ENCODE assay signal across 8 cellular contexts in genomic region chr2:70994055-70994444, GRCh38. TPM values are rescaled to one million over a fixed set of nuclear protein-coding genes. Genes with fewer than 3 reads are reported as not detected.
DNase-seq lines count a peak whose midpoint lies in the region; ATAC-seq and TF ChIP-seq lines count a peak whose summit lies in the region.

No MANE protein-coding gene starts in this region.

- peak overlapping the region; percentile 90 to 94 for H3K27ac Mint-ChIP-seq in natural killer cell treated with Interleukin-12 subunit alpha and Interleukin-12 subunit beta and Interleukin-15 and Interleukin-18, amount 100 ng/mL, for 72 hours

- TF ChIP-seq CTCF in choroid plexus epithelial cell (conservative IDR thresholded peaks at IDR 0.05; ENCODE audit: low read depth, low read length), result no peak

- H3K4me3 ChIP-seq in choroid plexus epithelial cell (ENCODE audit: low read depth, low read length), result peak overlapping the region; percentile 94

- no peaks in the 10 kb centered on the region for H3K9me3 Mint-ChIP-seq in natural killer cell treated with Interleukin-12 subunit alpha and Interleukin-12 subunit beta and Interleukin-15 and Interleukin-18, amount 100 ng/mL, for 72 hours

- no peaks in the 10 kb centered on the region for H3K27me3 Mint-ChIP-seq in natural killer cell treated with Interleukin-12 subunit alpha and Interleukin-12 subunit beta and Interleukin-15 and Interleukin-18, amount 100 ng/mL, for 72 hours

- DNase-seq in ELR (ENCODE audit: low read depth) (peak; percentile 50), NAMALWA (ENCODE audit: low spot score) (peak; percentile 31), choroid plexus epithelial cell (ENCODE audit: low read depth) (no peak), DMS153 (lab: John Stamatoyannopoulos, UW) (no peak), NCI-H1694 (lab: John Stamatoyannopoulos, UW) (no peak)
- DNase-seq in natural killer cell treated with Interleukin-12 subunit alpha and Interleukin-12 subunit beta and Interleukin-15 and Interleukin-18, amount 100 ng/mL, for 72 hours (ENCODE audit: low spot score), result peak; percentile 73

- no peak for ATAC-seq in natural killer cell treated with Interleukin-12 subunit alpha and Interleukin-12 subunit beta and Interleukin-15 and Interleukin-18, amount 100 ng/mL, for 72 hours
- no peak for ATAC-seq in GM21381 (IDR thresholded peaks at IDR 0.05; ENCODE audit: unreplicated experiment)
- no peak for ATAC-seq in GM18907 (IDR thresholded peaks at IDR 0.05; ENCODE audit: unreplicated experiment)

- H3K4me1 Mint-ChIP-seq in natural killer cell treated with Interleukin-12 subunit alpha and Interleukin-12 subunit beta and Interleukin-15 and Interleukin-18, amount 100 ng/mL, for 72 hours (ENCODE audit: low read depth in 2 of 2), result peaks cover 29 to 31% of the 10 kb centered on the region in 2 donors

- peak overlapping the region; percentile 100 for H3K4me3 Mint-ChIP-seq in natural killer cell treated with Interleukin-12 subunit alpha and Interleukin-12 subunit beta and Interleukin-15 and Interleukin-18, amount 100 ng/mL, for 72 hours

- peaks cover 5% of the 10 kb centered on the region for H3K36me3 Mint-ChIP-seq in natural killer cell treated with Interleukin-12 subunit alpha and Interleukin-12 subunit beta and Interleukin-15 and Interleukin-18, amount 100 ng/mL, for 72 hours

RNA-seq across cellular contexts. Expression of gene TEX261, which starts 0.6 kb away (rescaled TPM):
- 10 to 100 TPM; 76.0 to 83.5 TPM for total RNA-seq in natural killer cell treated with Interleukin-12 subunit alpha and Interleukin-12 subunit beta and Interleukin-15 and Interleukin-18, amount 100 ng/mL, for 72 hours

RNA-seq across cellular contexts. Expression of gene ANKRD53, which starts 15.6 kb away (rescaled TPM):
- under 1 TPM in 1 of 2 donors, not detected in 1; 0.88 TPM for total RNA-seq in natural killer cell treated with Interleukin-12 subunit alpha and Interleukin-12 subunit beta and Interleukin-15 and Interleukin-18, amount 100 ng/mL, for 72 hours

RNA-seq across cellular contexts. Expression of gene ATP6V1B1, which starts 58.4 kb away (rescaled TPM):
- 1 to 10 TPM; 6.5 to 7.2 TPM for total RNA-seq in natural killer cell treated with Interleukin-12 subunit alpha and Interleukin-12 subunit beta and Interleukin-15 and Interleukin-18, amount 100 ng/mL, for 72 hours

Comparison
In these comparisons a context has a peak if more than half of its experiments do, and no peak if none do; other contexts are left out.
1. DNase-seq: peak in ELR (single experiment), NAMALWA (single experiment) and natural killer cell treated with Interleukin-12 subunit alpha and Interleukin-12 subunit beta and Interleukin-15 and Interleukin-18, amount 100 ng/mL, for 72 hours (single experiment); none in choroid plexus epithelial cell (single experiment), DMS153 (single experiment) and NCI-H1694 (single experiment).